Comparison of ENCODE assay signal across 27 cellular contexts in the genomic region with DNA sequence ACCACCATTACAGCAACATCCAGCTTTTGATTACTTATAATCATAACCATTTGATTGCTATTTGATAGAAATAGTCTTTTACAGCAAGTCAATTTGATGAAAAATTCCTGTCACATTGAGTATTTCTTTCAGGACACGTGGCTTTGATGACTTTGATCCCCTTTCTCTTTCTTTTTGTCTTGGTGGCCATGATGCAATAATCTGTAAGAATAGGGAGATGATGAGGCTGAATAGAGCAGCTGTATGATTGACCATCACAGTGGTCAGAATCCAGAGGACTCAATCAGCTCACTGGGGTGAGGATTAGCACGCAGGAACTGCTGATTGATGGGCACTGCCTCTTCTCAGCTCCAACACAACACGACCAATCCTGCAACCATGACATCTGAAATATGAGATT.
"Had no signal": no experiment of that assay in that cellular context is flagged by ENCODE, and none has a peak within 500 bp of the region (broad histone marks: within the 10 kb centered on the region; RNA-seq: fewer than 3 reads in every experiment).

No MANE protein-coding gene starts in this region.

- H3K27ac Mint-ChIP-seq: activated CD8-positive, alpha-beta T cell treated with anti-CD3 and anti-CD28 coated beads, Interleukin-2, amount 10 ng/mL, durations not matched to agents 7 days and 5 days; activated naive CD4-positive, alpha-beta T cell treated with anti-CD3 and anti-CD28 coated beads, Interleukin-2, amount 50 U/mL, for 72 hours; T-helper 17 cell; WTC11 had no signal

- H3K4me3 ChIP-seq: MG63, PC-9 had no signal

- H3K27me3 ChIP-seq: MG63 had no signal

- H3K4me3 Mint-ChIP-seq: activated CD8-positive, alpha-beta T cell treated with anti-CD3 and anti-CD28 coated beads, Interleukin-2, amount 10 ng/mL, durations not matched to agents 7 days and 5 days; brain; central memory CD8-positive, alpha-beta T cell; T-helper 17 cell; WTC11 had no signal

- H3K36me3 ChIP-seq: MG63 had no signal

- H3K9me3 Mint-ChIP-seq: activated naive CD4-positive, alpha-beta T cell treated with anti-CD3 and anti-CD28 coated beads, Interleukin-2, amount 50 U/mL, for 72 hours; brain; central memory CD8-positive, alpha-beta T cell; WTC11 had no signal

- H3K27ac ChIP-seq: PC-9 had no signal

- H3K4me1 Mint-ChIP-seq: central memory CD8-positive, alpha-beta T cell; T-helper 17 cell had no signal

- ATAC-seq: activated CD8-positive, alpha-beta T cell treated with anti-CD3 and anti-CD28 coated beads, Interleukin-2, amount 10 ng/mL, durations not matched to agents 7 days and 5 days; activated naive CD4-positive, alpha-beta T cell treated with anti-CD3 and anti-CD28 coated beads, Interleukin-2, amount 50 U/mL, for 72 hours; T-helper 17 cell; WTC11 had no signal

- H3K9me3 ChIP-seq: MG63 had no signal

- DNase-seq: activated CD4-positive, alpha-beta T cell treated with anti-CD3 and anti-CD28 coated beads for 48 hours; activated CD4-positive, alpha-beta T cell treated with anti-CD3 and anti-CD28 coated beads, Interleukin-2, amount 50 U/mL, for 4 hours; activated CD4-positive, CD25-positive, alpha-beta regulatory T cell treated with anti-CD3 and anti-CD28 coated beads, Interleukin-2, amount 50 U/mL, for 72 hours; activated CD8-positive, alpha-beta memory T cell treated with anti-CD3 and anti-CD28 coated beads, Interleukin-2, amount 50 U/mL, for 48 hours; activated CD8-positive, alpha-beta T cell treated with anti-CD3 and anti-CD28 coated beads, Interleukin-2, amount 10 ng/mL, durations not matched to agents 7 days and 5 days; activated naive CD4-positive, alpha-beta T cell; activated T-cell treated with anti-CD3 and anti-CD28 coated beads, Interleukin-2, amount 50 U/mL, for 1 hour; amygdala; cortex of kidney; MG63; MV-4-11; NCI-H1092 treated with DMSO at 0.1 percent for 48 hours; NCI-H1417 treated with DMSO at 0.1 percent for 48 hours; NCI-H187; NCI-H2081; NCI-H2171; NCI-H2227 treated with DMSO at 0.1 percent for 48 hours; NCI-H446 treated with DMSO at 0.1 percent for 48 hours; NCI-H526; PC-9; SHP77 treated with DMSO at 0.1 percent for 48 hours; T-helper 17 cell; T-helper 9 cell had no signal

- H3K36me3 Mint-ChIP-seq: activated naive CD4-positive, alpha-beta T cell treated with anti-CD3 and anti-CD28 coated beads, Interleukin-2, amount 50 U/mL, for 72 hours; brain; WTC11 had no signal

- H3K4me2 ChIP-seq: PC-9 had no signal

- H2AFZ ChIP-seq: PC-9 had no signal
